ENCODE assay signal across 1 cellular context in the genomic region with DNA sequence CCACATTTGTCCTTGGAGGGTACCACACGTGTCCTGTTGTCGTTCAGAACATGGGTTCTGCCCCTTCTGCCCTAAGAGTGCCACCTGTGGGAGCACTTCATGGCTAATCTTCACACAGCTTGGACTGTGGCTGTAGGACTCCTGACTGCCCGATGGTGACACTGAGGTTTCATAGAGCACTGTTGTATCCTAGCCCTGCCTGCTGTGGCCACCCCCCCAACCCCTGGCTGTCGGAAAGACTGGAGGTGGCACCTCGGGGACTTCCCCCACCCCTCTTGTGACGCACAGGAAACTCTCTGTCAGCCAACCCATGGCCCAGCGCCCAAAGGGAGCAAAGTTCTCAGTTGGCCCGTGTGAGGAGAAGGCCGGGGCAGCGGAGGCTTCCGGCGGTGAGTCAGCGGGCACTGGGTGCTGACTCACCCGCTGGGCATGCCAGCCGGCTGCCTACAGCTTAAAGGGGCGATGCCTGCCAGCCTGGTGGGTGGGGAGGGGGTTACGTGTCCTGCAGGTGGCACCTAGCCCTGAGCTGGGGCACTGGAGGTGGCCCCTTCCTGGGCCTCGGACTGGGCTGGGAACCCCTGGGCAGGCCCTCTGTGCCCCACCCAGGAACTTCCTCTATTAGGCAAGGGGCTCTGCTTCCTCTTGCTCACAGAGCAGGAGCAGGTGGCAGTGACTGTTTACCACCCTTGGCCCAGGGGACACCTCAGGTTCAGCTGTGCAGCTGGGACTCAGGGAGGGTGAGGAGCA.
TF ChIP-seq lines count a peak whose summit lies in the region.

No MANE protein-coding gene starts in this region.

TF ChIP-seq in GM12878, 131 proteins besides CTCF, POLR2A, EP300 and RAD21 (continued from another document and continues in another):
- TF ChIP-seq, protein P1, sequence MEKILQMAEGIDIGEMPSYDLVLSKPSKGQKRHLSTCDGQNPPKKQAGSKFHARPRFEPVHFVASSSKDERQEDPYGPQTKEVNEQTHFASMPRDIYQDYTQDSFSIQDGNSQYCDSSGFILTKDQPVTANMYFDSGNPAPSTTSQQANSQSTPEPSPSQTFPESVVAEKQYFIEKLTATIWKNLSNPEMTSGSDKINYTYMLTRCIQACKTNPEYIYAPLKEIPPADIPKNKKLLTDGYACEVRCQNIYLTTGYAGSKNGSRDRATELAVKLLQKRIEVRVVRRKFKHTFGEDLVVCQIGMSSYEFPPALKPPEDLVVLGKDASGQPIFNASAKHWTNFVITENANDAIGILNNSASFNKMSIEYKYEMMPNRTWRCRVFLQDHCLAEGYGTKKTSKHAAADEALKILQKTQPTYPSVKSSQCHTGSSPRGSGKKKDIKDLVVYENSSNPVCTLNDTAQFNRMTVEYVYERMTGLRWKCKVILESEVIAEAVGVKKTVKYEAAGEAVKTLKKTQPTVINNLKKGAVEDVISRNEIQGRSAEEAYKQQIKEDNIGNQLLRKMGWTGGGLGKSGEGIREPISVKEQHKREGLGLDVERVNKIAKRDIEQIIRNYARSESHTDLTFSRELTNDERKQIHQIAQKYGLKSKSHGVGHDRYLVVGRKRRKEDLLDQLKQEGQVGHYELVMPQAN (conservative IDR thresholded peaks at IDR 0.05): peak; percentile 51; the same call in 1 of the 2 replicates
- TF ChIP-seq TCF3 (IDR thresholded peaks at IDR 0.05; ENCODE audit: borderline replicate concordance, insufficient read depth, low read depth, low read length) (peak; percentile 55; the same call in 1 of the 2 replicates), RCOR1 (conservative IDR thresholded peaks at IDR 0.05; ENCODE audit: low read depth, low read length) (no peak), RAD51 (IDR thresholded peaks at IDR 0.05) (no peak), ZNF622 (IDR thresholded peaks at IDR 0.05) (no peak), NRF1 (conservative IDR thresholded peaks at IDR 0.05; ENCODE audit: low read depth, low read length) (no peak), MEF2B (IDR thresholded peaks at IDR 0.05; ENCODE audit: partially characterized antibody, poor library complexity, severe bottlenecking) (peak; percentile 24), RFX5 (IDR thresholded peaks at IDR 0.05; ENCODE audit: low read depth, low read length) (no peak), CBFB (IDR thresholded peaks at IDR 0.05; ENCODE audit: low read depth) (no peak), RELA (IDR thresholded peaks at IDR 0.05; ENCODE audit: borderline replicate concordance, partially characterized antibody) (peak; percentile 96), ZNF274 (IDR thresholded peaks at IDR 0.05; ENCODE audit: insufficient read depth, insufficient read length) (no peak), TCF12 (IDR thresholded peaks at IDR 0.05; ENCODE audit: low read depth, low read length) (no peak), YY1 (IDR thresholded peaks at IDR 0.05; ENCODE audit: low read depth, low read length) (0 out of 2 replicates have a peak, but pooled peaks have one; percentile 14), YBX1 (IDR thresholded peaks at IDR 0.05) (no peak), MEF2A (IDR thresholded peaks at IDR 0.05; ENCODE audit: insufficient read depth, low read depth, low read length) (no peak), PAX5 (IDR thresholded peaks at IDR 0.05; ENCODE audit: borderline replicate concordance, low read depth, low read length) (0 out of 2 replicates have a peak, but pooled peaks have one; percentile 57), EZH2 (IDR thresholded peaks at IDR 0.05; ENCODE audit: borderline replicate concordance, control insufficient read depth, low read depth, low read length) (no peak), CREB1 (IDR thresholded peaks at IDR 0.05; ENCODE audit: low read depth) (peak; percentile 88), ZNF207 (IDR thresholded peaks at IDR 0.05; ENCODE audit: borderline replicate concordance) (no peak), SUPT20H (IDR thresholded peaks at IDR 0.05; ENCODE audit: borderline replicate concordance, control insufficient read depth, low read depth, low read length) (no peak), RB1 (IDR thresholded peaks at IDR 0.05; ENCODE audit: borderline replicate concordance) (no peak), POLR2AphosphoS5 (IDR thresholded peaks at IDR 0.05; ENCODE audit: low read length) (peak; percentile 53; the same call in 1 of the 2 replicates), SUZ12 (IDR thresholded peaks at IDR 0.05; ENCODE audit: unreplicated experiment) (no peak), LARP7 (IDR thresholded peaks at IDR 0.05) (0 out of 2 replicates have a peak, but pooled peaks have one; percentile 30), FOS (IDR thresholded peaks at IDR 0.05; ENCODE audit: borderline replicate concordance, extremely low read depth, insufficient read length) (no peak), PAX8 (IDR thresholded peaks at IDR 0.05) (no peak), CHD2 (IDR thresholded peaks at IDR 0.05; ENCODE audit: borderline replicate concordance, low read depth, low read length) (peak; percentile 57; the same call in 1 of the 2 replicates), STAT3 (IDR thresholded peaks at IDR 0.05; ENCODE audit: low read depth, low read length) (no peak), SMC3 (IDR thresholded peaks at IDR 0.05; ENCODE audit: borderline replicate concordance, low read length) (no peak), STAT1 (conservative IDR thresholded peaks at IDR 0.05) (no peak), NFYA (IDR thresholded peaks at IDR 0.05; ENCODE audit: borderline replicate concordance, low read depth, low read length) (no peak), POLR2AphosphoS2 (IDR thresholded peaks at IDR 0.05; ENCODE audit: low read depth, low read length) (0 out of 2 replicates have a peak, but pooled peaks have one; percentile 39), TCF7 (IDR thresholded peaks at IDR 0.05; ENCODE audit: borderline replicate concordance) (no peak), FOXK2 (IDR thresholded peaks at IDR 0.05) (no peak)
- TF ChIP-seq, protein P2, sequence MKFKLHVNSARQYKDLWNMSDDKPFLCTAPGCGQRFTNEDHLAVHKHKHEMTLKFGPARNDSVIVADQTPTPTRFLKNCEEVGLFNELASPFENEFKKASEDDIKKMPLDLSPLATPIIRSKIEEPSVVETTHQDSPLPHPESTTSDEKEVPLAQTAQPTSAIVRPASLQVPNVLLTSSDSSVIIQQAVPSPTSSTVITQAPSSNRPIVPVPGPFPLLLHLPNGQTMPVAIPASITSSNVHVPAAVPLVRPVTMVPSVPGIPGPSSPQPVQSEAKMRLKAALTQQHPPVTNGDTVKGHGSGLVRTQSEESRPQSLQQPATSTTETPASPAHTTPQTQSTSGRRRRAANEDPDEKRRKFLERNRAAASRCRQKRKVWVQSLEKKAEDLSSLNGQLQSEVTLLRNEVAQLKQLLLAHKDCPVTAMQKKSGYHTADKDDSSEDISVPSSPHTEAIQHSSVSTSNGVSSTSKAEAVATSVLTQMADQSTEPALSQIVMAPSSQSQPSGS (IDR thresholded peaks at IDR 0.05; ENCODE audit: low read length): no peak
- TF ChIP-seq, protein P3, sequence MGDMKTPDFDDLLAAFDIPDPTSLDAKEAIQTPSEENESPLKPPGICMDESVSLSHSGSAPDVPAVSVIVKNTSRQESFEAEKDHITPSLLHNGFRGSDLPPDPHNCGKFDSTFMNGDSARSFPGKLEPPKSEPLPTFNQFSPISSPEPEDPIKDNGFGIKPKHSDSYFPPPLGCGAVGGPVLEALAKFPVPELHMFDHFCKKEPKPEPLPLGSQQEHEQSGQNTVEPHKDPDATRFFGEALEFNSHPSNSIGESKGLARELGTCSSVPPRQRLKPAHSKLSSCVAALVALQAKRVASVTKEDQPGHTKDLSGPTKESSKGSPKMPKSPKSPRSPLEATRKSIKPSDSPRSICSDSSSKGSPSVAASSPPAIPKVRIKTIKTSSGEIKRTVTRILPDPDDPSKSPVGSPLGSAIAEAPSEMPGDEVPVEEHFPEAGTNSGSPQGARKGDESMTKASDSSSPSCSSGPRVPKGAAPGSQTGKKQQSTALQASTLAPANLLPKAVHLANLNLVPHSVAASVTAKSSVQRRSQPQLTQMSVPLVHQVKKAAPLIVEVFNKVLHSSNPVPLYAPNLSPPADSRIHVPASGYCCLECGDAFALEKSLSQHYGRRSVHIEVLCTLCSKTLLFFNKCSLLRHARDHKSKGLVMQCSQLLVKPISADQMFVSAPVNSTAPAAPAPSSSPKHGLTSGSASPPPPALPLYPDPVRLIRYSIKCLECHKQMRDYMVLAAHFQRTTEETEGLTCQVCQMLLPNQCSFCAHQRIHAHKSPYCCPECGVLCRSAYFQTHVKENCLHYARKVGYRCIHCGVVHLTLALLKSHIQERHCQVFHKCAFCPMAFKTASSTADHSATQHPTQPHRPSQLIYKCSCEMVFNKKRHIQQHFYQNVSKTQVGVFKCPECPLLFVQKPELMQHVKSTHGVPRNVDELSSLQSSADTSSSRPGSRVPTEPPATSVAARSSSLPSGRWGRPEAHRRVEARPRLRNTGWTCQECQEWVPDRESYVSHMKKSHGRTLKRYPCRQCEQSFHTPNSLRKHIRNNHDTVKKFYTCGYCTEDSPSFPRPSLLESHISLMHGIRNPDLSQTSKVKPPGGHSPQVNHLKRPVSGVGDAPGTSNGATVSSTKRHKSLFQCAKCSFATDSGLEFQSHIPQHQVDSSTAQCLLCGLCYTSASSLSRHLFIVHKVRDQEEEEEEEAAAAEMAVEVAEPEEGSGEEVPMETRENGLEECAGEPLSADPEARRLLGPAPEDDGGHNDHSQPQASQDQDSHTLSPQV (IDR thresholded peaks at IDR 0.05): no peak
- TF ChIP-seq, protein P4, sequence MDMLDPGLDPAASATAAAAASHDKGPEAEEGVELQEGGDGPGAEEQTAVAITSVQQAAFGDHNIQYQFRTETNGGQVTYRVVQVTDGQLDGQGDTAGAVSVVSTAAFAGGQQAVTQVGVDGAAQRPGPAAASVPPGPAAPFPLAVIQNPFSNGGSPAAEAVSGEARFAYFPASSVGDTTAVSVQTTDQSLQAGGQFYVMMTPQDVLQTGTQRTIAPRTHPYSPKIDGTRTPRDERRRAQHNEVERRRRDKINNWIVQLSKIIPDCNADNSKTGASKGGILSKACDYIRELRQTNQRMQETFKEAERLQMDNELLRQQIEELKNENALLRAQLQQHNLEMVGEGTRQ (IDR thresholded peaks at IDR 0.05; ENCODE audit: borderline replicate concordance, low read depth, low read length): no peak
- TF ChIP-seq, protein P5, sequence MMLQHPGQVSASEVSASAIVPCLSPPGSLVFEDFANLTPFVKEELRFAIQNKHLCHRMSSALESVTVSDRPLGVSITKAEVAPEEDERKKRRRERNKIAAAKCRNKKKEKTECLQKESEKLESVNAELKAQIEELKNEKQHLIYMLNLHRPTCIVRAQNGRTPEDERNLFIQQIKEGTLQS (IDR thresholded peaks at IDR 0.05; ENCODE audit: borderline replicate concordance, extremely low read depth, low read depth, low read length): no peak
- TF ChIP-seq, protein P6, sequence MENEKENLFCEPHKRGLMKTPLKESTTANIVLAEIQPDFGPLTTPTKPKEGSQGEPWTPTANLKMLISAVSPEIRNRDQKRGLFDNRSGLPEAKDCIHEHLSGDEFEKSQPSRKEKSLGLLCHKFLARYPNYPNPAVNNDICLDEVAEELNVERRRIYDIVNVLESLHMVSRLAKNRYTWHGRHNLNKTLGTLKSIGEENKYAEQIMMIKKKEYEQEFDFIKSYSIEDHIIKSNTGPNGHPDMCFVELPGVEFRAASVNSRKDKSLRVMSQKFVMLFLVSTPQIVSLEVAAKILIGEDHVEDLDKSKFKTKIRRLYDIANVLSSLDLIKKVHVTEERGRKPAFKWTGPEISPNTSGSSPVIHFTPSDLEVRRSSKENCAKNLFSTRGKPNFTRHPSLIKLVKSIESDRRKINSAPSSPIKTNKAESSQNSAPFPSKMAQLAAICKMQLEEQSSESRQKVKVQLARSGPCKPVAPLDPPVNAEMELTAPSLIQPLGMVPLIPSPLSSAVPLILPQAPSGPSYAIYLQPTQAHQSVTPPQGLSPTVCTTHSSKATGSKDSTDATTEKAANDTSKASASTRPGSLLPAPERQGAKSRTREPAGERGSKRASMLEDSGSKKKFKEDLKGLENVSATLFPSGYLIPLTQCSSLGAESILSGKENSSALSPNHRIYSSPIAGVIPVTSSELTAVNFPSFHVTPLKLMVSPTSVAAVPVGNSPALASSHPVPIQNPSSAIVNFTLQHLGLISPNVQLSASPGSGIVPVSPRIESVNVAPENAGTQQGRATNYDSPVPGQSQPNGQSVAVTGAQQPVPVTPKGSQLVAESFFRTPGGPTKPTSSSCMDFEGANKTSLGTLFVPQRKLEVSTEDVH (IDR thresholded peaks at IDR 0.05; ENCODE audit: low read depth, partially characterized antibody): no peak
- TF ChIP-seq, protein P7, sequence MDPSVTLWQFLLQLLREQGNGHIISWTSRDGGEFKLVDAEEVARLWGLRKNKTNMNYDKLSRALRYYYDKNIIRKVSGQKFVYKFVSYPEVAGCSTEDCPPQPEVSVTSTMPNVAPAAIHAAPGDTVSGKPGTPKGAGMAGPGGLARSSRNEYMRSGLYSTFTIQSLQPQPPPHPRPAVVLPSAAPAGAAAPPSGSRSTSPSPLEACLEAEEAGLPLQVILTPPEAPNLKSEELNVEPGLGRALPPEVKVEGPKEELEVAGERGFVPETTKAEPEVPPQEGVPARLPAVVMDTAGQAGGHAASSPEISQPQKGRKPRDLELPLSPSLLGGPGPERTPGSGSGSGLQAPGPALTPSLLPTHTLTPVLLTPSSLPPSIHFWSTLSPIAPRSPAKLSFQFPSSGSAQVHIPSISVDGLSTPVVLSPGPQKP (IDR thresholded peaks at IDR 0.05; ENCODE audit: low read depth, low read length): peak; percentile 46; the same call in 1 of the 2 replicates
- TF ChIP-seq, protein P8, sequence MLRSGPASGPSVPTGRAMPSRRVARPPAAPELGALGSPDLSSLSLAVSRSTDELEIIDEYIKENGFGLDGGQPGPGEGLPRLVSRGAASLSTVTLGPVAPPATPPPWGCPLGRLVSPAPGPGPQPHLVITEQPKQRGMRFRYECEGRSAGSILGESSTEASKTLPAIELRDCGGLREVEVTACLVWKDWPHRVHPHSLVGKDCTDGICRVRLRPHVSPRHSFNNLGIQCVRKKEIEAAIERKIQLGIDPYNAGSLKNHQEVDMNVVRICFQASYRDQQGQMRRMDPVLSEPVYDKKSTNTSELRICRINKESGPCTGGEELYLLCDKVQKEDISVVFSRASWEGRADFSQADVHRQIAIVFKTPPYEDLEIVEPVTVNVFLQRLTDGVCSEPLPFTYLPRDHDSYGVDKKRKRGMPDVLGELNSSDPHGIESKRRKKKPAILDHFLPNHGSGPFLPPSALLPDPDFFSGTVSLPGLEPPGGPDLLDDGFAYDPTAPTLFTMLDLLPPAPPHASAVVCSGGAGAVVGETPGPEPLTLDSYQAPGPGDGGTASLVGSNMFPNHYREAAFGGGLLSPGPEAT (IDR thresholded peaks at IDR 0.05; ENCODE audit: low read depth): peak; percentile 72
